ENCODE assay signal across 3 cellular contexts in the genomic region with DNA sequence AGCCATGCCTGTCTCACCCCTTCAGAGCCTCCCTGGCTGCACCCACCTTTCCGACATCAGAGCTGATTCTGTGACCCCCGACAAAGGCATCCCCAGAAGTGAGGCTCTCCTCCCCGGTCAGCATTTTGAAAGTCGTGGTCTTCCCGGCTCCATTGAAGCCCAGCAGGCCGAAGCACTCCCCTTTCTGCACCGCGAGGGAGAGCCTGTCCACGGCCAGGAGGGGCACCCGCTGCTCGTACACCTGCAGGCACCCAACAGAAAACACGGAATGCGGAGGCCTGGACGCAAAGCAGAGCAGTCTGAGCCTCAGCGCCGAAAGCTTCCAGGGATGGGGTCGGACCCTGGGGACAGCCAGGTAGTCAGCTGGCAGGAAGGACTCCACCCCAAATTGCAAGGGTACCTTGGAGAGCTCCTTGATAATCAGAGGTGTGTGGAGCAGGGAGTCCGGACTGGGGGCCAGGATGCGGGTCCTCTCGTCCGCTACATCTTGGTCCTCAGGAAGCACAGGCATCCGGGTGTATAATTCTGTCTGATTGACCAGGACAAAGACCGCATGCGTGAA.
TF ChIP-seq lines count a peak whose summit lies in the region.

No MANE protein-coding gene starts in this region.

TF ChIP-seq in GM23338, 12 proteins besides CTCF, POLR2A, EP300 and RAD21:
- TF ChIP-seq, protein P1, sequence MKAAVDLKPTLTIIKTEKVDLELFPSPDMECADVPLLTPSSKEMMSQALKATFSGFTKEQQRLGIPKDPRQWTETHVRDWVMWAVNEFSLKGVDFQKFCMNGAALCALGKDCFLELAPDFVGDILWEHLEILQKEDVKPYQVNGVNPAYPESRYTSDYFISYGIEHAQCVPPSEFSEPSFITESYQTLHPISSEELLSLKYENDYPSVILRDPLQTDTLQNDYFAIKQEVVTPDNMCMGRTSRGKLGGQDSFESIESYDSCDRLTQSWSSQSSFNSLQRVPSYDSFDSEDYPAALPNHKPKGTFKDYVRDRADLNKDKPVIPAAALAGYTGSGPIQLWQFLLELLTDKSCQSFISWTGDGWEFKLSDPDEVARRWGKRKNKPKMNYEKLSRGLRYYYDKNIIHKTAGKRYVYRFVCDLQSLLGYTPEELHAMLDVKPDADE (IDR thresholded peaks at IDR 0.05) = no peak
- TF ChIP-seq, protein P2, sequence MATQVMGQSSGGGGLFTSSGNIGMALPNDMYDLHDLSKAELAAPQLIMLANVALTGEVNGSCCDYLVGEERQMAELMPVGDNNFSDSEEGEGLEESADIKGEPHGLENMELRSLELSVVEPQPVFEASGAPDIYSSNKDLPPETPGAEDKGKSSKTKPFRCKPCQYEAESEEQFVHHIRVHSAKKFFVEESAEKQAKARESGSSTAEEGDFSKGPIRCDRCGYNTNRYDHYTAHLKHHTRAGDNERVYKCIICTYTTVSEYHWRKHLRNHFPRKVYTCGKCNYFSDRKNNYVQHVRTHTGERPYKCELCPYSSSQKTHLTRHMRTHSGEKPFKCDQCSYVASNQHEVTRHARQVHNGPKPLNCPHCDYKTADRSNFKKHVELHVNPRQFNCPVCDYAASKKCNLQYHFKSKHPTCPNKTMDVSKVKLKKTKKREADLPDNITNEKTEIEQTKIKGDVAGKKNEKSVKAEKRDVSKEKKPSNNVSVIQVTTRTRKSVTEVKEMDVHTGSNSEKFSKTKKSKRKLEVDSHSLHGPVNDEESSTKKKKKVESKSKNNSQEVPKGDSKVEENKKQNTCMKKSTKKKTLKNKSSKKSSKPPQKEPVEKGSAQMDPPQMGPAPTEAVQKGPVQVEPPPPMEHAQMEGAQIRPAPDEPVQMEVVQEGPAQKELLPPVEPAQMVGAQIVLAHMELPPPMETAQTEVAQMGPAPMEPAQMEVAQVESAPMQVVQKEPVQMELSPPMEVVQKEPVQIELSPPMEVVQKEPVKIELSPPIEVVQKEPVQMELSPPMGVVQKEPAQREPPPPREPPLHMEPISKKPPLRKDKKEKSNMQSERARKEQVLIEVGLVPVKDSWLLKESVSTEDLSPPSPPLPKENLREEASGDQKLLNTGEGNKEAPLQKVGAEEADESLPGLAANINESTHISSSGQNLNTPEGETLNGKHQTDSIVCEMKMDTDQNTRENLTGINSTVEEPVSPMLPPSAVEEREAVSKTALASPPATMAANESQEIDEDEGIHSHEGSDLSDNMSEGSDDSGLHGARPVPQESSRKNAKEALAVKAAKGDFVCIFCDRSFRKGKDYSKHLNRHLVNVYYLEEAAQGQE (IDR thresholded peaks at IDR 0.05; ENCODE audit: unreplicated experiment) = peak; percentile 70
TF ChIP-seq in GM23338: peak in this region for 1.

TF ChIP-seq in PFSK-1, 5 proteins besides CTCF, POLR2A, EP300 and RAD21:
- TF ChIP-seq, protein P2 (IDR thresholded peaks at IDR 0.05; ENCODE audit: insufficient read depth in 1 of 2, low read depth in 2 of 2, low read length in 2 of 2) = peak; percentile 45 to 78; a peak in 2 of 4 replicates
- TF ChIP-seq TAF1 (IDR thresholded peaks at IDR 0.05; ENCODE audit: borderline replicate concordance, insufficient read depth, low read length) = no peak
TF ChIP-seq in PFSK-1: peak in this region for 1.

TF ChIP-seq in H1, 55 proteins besides CTCF, POLR2A, EP300 and RAD21:
- no peak for TF ChIP-seq BCL11A (IDR thresholded peaks at IDR 0.05; ENCODE audit: low read depth in 2 of 2, low read length in 2 of 2)
- TF ChIP-seq TEAD4 (IDR thresholded peaks at IDR 0.05; ENCODE audit: low read depth, low read length) = no peak
- peak; percentile 56 to 59; a peak in 1 of 4 replicates for TF ChIP-seq SIN3A (conservative IDR thresholded peaks at IDR 0.05 in 1 of 2, IDR thresholded peaks at IDR 0.05 in 1 of 2; ENCODE audit: low read depth in 1 of 2, low read length in 2 of 2)
